In the genomic region with DNA sequence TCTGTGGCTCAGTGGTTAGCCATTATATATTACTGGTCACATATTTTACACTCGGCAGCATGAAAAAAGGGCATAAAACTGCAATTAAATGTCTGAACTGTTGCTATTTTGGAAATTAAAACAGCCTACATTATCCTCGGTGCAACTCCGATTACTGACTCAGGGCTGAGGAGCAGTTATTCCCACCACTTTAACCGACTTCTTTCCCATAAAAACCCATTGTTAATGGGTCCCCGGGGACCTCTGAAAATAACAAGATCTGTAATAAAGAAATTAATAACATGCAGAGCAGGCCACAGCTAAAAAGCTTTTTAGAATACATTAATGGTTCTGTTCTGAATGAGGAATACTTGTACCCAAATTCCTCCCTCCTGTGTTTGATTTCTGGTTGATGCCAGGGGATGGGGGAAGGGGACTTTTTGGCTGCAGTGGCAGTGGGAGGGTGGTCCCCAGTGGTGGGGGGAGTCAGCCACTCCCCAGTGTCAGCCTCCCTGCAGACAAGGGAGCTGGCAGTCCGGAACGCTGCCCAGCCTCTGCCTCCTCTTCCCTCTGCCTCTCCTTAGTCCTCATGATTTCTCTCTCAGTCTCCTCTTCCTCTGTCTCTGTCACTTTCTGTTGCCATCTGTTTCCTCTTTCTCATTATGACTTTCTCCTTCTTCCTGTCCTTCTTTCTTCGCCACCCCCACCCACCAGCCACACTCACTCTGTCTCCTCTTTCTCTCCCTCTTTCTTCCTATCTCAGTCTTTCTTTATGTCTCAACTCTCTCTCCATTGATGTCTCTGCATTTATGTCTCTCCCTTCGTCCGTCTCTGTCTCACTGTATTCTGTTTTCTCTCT, we compare ENCODE assay signal across 18 cellular contexts. TPM values are rescaled to one million over a fixed set of nuclear protein-coding genes. Genes with fewer than 3 reads are reported as not detected.
DNase-seq lines count a peak whose midpoint lies in the region; ATAC-seq, FAIRE-seq and TF ChIP-seq lines count a peak whose summit lies in the region.
"Had no signal": no experiment of that assay in that cellular context is flagged by ENCODE, and none has a peak within 500 bp of the region (broad histone marks: within the 10 kb centered on the region; RNA-seq: fewer than 3 reads in every experiment).

No MANE protein-coding gene starts in this region.

- H3K4me3 Mint-ChIP-seq in activated CD4-positive, alpha-beta T cell treated with anti-CD3 and anti-CD28 coated beads, Interleukin-2, amount 10 ng/mL, durations not matched to agents 24 days and 14 days = peak overlapping the region; percentile 51
- no peak overlapping the region for H3K4me3 Mint-ChIP-seq in activated CD8-positive, alpha-beta T cell treated with anti-CD3 and anti-CD28 coated beads for 36 hours
- peak overlapping the region in 2 of 10 donors; percentile 22 to 50 for H3K4me3 Mint-ChIP-seq in naive thymus-derived CD4-positive, alpha-beta T cell
- H3K4me3 Mint-ChIP-seq: HFFc6, mesothelial cell of epicardium had no signal

- POLR2A ChIA-PET in activated CD8-positive, alpha-beta T cell treated with anti-CD3 and anti-CD28 coated beads for 36 hours (lab: Charles Lee) = interaction anchor here (1.9 kb wide), 1 partner anchor 23 kb away, joined by 5 read pairs; no protein-coding TSS in a partner anchor
- POLR2A ChIA-PET in naive thymus-derived CD4-positive, alpha-beta T cell (lab: Charles Lee) = interaction anchor here (0.8 kb wide), 1 partner anchor 12 kb away, joined by 3 read pairs; no protein-coding TSS in a partner anchor

- H3K36me3 ChIP-seq in naive thymus-derived CD4-positive, alpha-beta T cell (ENCODE audit: control insufficient read depth in 2 of 3, insufficient read depth in 3 of 3, low read length in 3 of 3) = no peaks in the 10 kb centered on the region
- H3K36me3 ChIP-seq: cardiac muscle cell, suprapubic skin had no signal

- peaks cover 4% of the 10 kb centered on the region for H3K27me3 Mint-ChIP-seq in activated CD4-positive, alpha-beta T cell treated with anti-CD3 and anti-CD28 coated beads, Interleukin-2, amount 10 ng/mL, durations not matched to agents 24 days and 14 days
- H3K27me3 Mint-ChIP-seq in activated CD8-positive, alpha-beta T cell treated with anti-CD3 and anti-CD28 coated beads for 36 hours = no peaks in the 10 kb centered on the region
- H3K27me3 Mint-ChIP-seq in naive thymus-derived CD4-positive, alpha-beta T cell = peaks cover 0 to 10% (median 0%) of the 10 kb centered on the region in 5 donors

- H3K9me3 Mint-ChIP-seq in activated CD4-positive, alpha-beta T cell treated with anti-CD3 and anti-CD28 coated beads, Interleukin-2, amount 10 ng/mL, durations not matched to agents 24 days and 14 days = no peaks in the 10 kb centered on the region
- no peaks in the 10 kb centered on the region for H3K9me3 Mint-ChIP-seq in activated CD8-positive, alpha-beta T cell treated with anti-CD3 and anti-CD28 coated beads for 36 hours
- peaks cover 0 to 4% (median 0%) of the 10 kb centered on the region in 11 donors for H3K9me3 Mint-ChIP-seq in naive thymus-derived CD4-positive, alpha-beta T cell
- H3K9me3 Mint-ChIP-seq: HFFc6, mesothelial cell of epicardium had no signal

- TF ChIP-seq CTCF in activated CD8-positive, alpha-beta T cell treated with anti-CD3 and anti-CD28 coated beads for 36 hours (IDR thresholded peaks at IDR 0.05) = no peak

- no peak overlapping the region for H3K4me3 ChIP-seq in naive thymus-derived CD4-positive, alpha-beta T cell (ENCODE audit: low read length)
- H3K4me3 ChIP-seq: cardiac muscle cell, smooth muscle cell, suprapubic skin had no signal

- CTCF ChIA-PET in activated CD8-positive, alpha-beta T cell treated with anti-CD3 and anti-CD28 coated beads for 36 hours (lab: Charles Lee) = interaction anchor here (8.0 kb wide), 1 partner anchor 41 kb away, joined by 67 read pairs; no protein-coding TSS in a partner anchor
- CTCF ChIA-PET in naive thymus-derived CD4-positive, alpha-beta T cell (lab: Charles Lee) = interaction anchor here (0.7 kb wide), 1 partner anchor 477 kb away, joined by 5 read pairs; no protein-coding TSS in a partner anchor

- peaks cover 29% of the 10 kb centered on the region for H3K4me1 Mint-ChIP-seq in activated CD4-positive, alpha-beta T cell treated with anti-CD3 and anti-CD28 coated beads, Interleukin-2, amount 10 ng/mL, durations not matched to agents 24 days and 14 days
- H3K4me1 Mint-ChIP-seq in activated CD8-positive, alpha-beta T cell treated with anti-CD3 and anti-CD28 coated beads for 36 hours (ENCODE audit: low read depth) = peaks cover 33% of the 10 kb centered on the region
- peaks cover 21 to 40% (median 32%) of the 10 kb centered on the region in 7 donors for H3K4me1 Mint-ChIP-seq in naive thymus-derived CD4-positive, alpha-beta T cell

- peaks cover 0 to 9% of the 10 kb centered on the region in 2 donors for H3K4me1 ChIP-seq in naive thymus-derived CD4-positive, alpha-beta T cell (ENCODE audit: control insufficient read depth in 2 of 2, insufficient read depth in 2 of 2, low read length in 2 of 2)
- H3K4me1 ChIP-seq: parathyroid adenoma, suprapubic skin had no signal

- H3K27me3 ChIP-seq in naive thymus-derived CD4-positive, alpha-beta T cell (ENCODE audit: control insufficient read depth in 2 of 2, insufficient read depth in 2 of 2, low read length in 2 of 2) = no peaks in the 10 kb centered on the region

- H3K9me3 ChIP-seq in naive thymus-derived CD4-positive, alpha-beta T cell (ENCODE audit: control insufficient read depth in 2 of 3, low read length in 3 of 3) = no peaks in the 10 kb centered on the region
- H3K9me3 ChIP-seq: suprapubic skin had no signal

- no peaks in the 10 kb centered on the region for H3K36me3 Mint-ChIP-seq in activated CD4-positive, alpha-beta T cell treated with anti-CD3 and anti-CD28 coated beads, Interleukin-2, amount 10 ng/mL, durations not matched to agents 24 days and 14 days (ENCODE audit: low read depth)
- H3K36me3 Mint-ChIP-seq in activated CD8-positive, alpha-beta T cell treated with anti-CD3 and anti-CD28 coated beads for 36 hours (ENCODE audit: low read depth) = no peaks in the 10 kb centered on the region
- H3K36me3 Mint-ChIP-seq in naive thymus-derived CD4-positive, alpha-beta T cell = no peaks in the 10 kb centered on the region
- H3K36me3 Mint-ChIP-seq: mesothelial cell of epicardium had no signal

- no peak for FAIRE-seq in H54 (lab: Jason Lieb, UNC)

- DNase-seq in activated CD4-positive, alpha-beta T cell treated with anti-CD3 and anti-CD28 coated beads, Interleukin-2, amount 10 ng/mL, durations not matched to agents 24 days and 14 days = peak; percentile 61
- no peak for DNase-seq in activated CD4-positive, alpha-beta T cell treated with anti-CD3 and anti-CD28 coated beads, Interleukin-2, amount 50 U/mL, for 1 hour
- peak; percentile 56 for DNase-seq in activated CD8-positive, alpha-beta T cell treated with anti-CD3 and anti-CD28 coated beads for 36 hours
- peak in 1 of 9 donors; percentile 18 for DNase-seq in naive thymus-derived CD4-positive, alpha-beta T cell
- DNase-seq in NK-92 treated with Interleukin-12 subunit alpha and Interleukin-12 subunit beta, amount 100 ng/mL, for 24 hours (lab: John Stamatoyannopoulos, UW) = no peak
- DNase-seq in cerebellar nuclear complex (lab: John Stamatoyannopoulos, UW) = no peak
- DNase-seq in H54 (ENCODE audit: insufficient read length, low spot score) = no peak
- DNase-seq: ACHN, HFFc6, islet precursor cell, NCI-H2171 had no signal

- intact Hi-C loops in activated CD4-positive, alpha-beta T cell treated with anti-CD3 and anti-CD28 coated beads, Interleukin-2, amount 10 ng/mL, durations not matched to agents 24 days and 14 days (cut with micrococcal nuclease) = no loop called here
- intact Hi-C loops in activated CD8-positive, alpha-beta T cell treated with anti-CD3 and anti-CD28 coated beads for 36 hours (cut with micrococcal nuclease) = no loop called here
- intact Hi-C loops in naive thymus-derived CD4-positive, alpha-beta T cell (cut with micrococcal nuclease) = loop anchor here (2.0 to 5.0 kb wide), 2 partner anchors 23 to 38 kb away; no protein-coding TSS in a partner anchor

- TF ChIP-seq POLR2A in H54 (IDR thresholded peaks at IDR 0.05; ENCODE audit: low read depth, low read length) = no peak

- ATAC-seq in HG03175 (IDR thresholded peaks at IDR 0.05; ENCODE audit: unreplicated experiment) = peak; percentile 43
- peak; percentile 78 for ATAC-seq in activated CD8-positive, alpha-beta T cell treated with anti-CD3 and anti-CD28 coated beads for 36 hours
- no peak for ATAC-seq in naive thymus-derived CD4-positive, alpha-beta T cell
- ATAC-seq: SK-N-SH treated with all-trans-retinoic acid at 6 μM for 48 hours had no signal

- peak overlapping the region; percentile 69 for H3K27ac Mint-ChIP-seq in activated CD4-positive, alpha-beta T cell treated with anti-CD3 and anti-CD28 coated beads, Interleukin-2, amount 10 ng/mL, durations not matched to agents 24 days and 14 days
- peak overlapping the region; percentile 30 for H3K27ac Mint-ChIP-seq in activated CD8-positive, alpha-beta T cell treated with anti-CD3 and anti-CD28 coated beads for 36 hours
- H3K27ac Mint-ChIP-seq in naive thymus-derived CD4-positive, alpha-beta T cell = peak overlapping the region in 8 of 9 donors; percentile 11 to 64 (median 29)
- H3K27ac Mint-ChIP-seq: HFFc6, mesothelial cell of epicardium had no signal

- no peak overlapping the region for H3K27ac ChIP-seq in naive thymus-derived CD4-positive, alpha-beta T cell (ENCODE audit: low read depth, low read length)
- H3K27ac ChIP-seq: cardiac muscle cell, parathyroid adenoma, suprapubic skin had no signal

RNA-seq across cellular contexts. Expression of gene ZBTB43, which starts 59.0 kb away (rescaled TPM):
- total RNA-seq in activated CD4-positive, alpha-beta T cell treated with anti-CD3 and anti-CD28 coated beads, Interleukin-2, amount 10 ng/mL, durations not matched to agents 24 days and 14 days = 10.6 and 18.8 TPM in 2 replicates
- total RNA-seq in activated CD8-positive, alpha-beta T cell treated with anti-CD3 and anti-CD28 coated beads for 36 hours = 10 to 100 TPM; 14.3 to 21.1 TPM
- 10 to 100 TPM; 17.8 to 31.4 (median 28.2) TPM for total RNA-seq in naive thymus-derived CD4-positive, alpha-beta T cell
- 1 to 10 TPM; 6.9 to 7.9 TPM for polyA plus RNA-seq in naive thymus-derived CD4-positive, alpha-beta T cell

Comparison
In these comparisons a context has a peak if more than half of its experiments do, and no peak if none do; other contexts are left out.
1. DNase-seq: peak in activated CD4-positive, alpha-beta T cell treated with anti-CD3 and anti-CD28 coated beads, Interleukin-2, amount 10 ng/mL, durations not matched to agents 24 days and 14 days (single experiment) and activated CD8-positive, alpha-beta T cell treated with anti-CD3 and anti-CD28 coated beads for 36 hours (single experiment); none in activated CD4-positive, alpha-beta T cell treated with anti-CD3 and anti-CD28 coated beads, Interleukin-2, amount 50 U/mL, for 1 hour (single experiment), NK-92 treated with Interleukin-12 subunit alpha and Interleukin-12 subunit beta, amount 100 ng/mL, for 24 hours (single experiment), cerebellar nuclear complex (0 of 2) and H54 (single experiment).
2. intact Hi-C loops: an anchor here in naive thymus-derived CD4-positive, alpha-beta T cell (2.0 to 5.0 kb wide); none called in activated CD4-positive, alpha-beta T cell treated with anti-CD3 and anti-CD28 coated beads, Interleukin-2, amount 10 ng/mL, durations not matched to agents 24 days and 14 days and activated CD8-positive, alpha-beta T cell treated with anti-CD3 and anti-CD28 coated beads for 36 hours.
3. Peak in every context shown above with its lines, with median percentiles within 50 percentile points of each other: H3K27ac Mint-ChIP-seq.